In genomic region chr2:1367584-1367983, GRCh38 we compare ENCODE assay signal across 9 cellular contexts. TPM values are rescaled to one million over a fixed set of nuclear protein-coding genes. Genes with fewer than 3 reads are reported as not detected.
"Had no signal": no experiment of that assay in that cellular context is flagged by ENCODE, and none has a peak within 500 bp of the region (broad histone marks: within the 10 kb centered on the region; RNA-seq: fewer than 3 reads in every experiment).

No MANE protein-coding gene starts in this region.

- H3K4me3 ChIP-seq: GM23338 had no signal

- H3K9ac ChIP-seq: KMS-11 had no signal

- ATAC-seq: GM23338, HepG2 had no signal

- H3K4me2 ChIP-seq: GM23338, KMS-11 had no signal

- DNase-seq: H9, HCEC 1CT, KBM-7 had no signal

- H2AFZ ChIP-seq: GM23338 had no signal

- H3K27ac ChIP-seq: KMS-11 had no signal

- FAIRE-seq: H1, H54, HepG2 had no signal

RNA-seq across cellular contexts. Expression of gene TPO, which starts 45.7 kb away (rescaled TPM):
- total RNA-seq: GM23338, H1, H9, HepG2 had no signal
- polyA plus RNA-seq: H1, HepG2, IgD-negative memory B cell had no signal
